1 cellular context compared by ENCODE assay signal in the genomic region with DNA sequence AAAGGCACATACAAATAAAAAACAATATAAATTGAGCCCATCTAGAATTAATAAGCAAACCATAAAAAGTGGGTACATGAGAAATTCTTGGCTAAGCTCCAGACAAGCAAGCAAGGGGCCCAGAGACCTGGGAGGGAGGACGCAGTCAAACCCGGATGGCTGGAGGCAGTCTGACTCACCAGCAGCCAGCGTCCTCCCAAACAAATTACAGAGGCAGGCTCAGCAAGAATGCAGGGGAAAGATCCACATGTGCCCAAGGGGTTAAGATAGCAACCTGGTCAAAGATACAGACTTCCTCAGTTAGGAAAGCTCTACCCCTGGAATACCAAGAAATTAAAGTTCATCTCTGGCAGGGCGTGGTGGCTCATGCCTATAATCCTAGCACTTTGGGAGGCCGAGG.
TF ChIP-seq lines count a peak whose summit lies in the region.

No MANE protein-coding gene starts in this region.

TF ChIP-seq in HEK293, 187 proteins besides CTCF, POLR2A, EP300 and RAD21 (continued from another document):
- no peak for TF ChIP-seq ZNF449 (tag by site-specific recombination; IDR thresholded peaks at IDR 0.05)
- peak; percentile 76 for TF ChIP-seq PRDM10 (tag by site-specific recombination; IDR thresholded peaks at IDR 0.05)
- TF ChIP-seq TCF7L2 (IDR thresholded peaks at IDR 0.05; ENCODE audit: borderline replicate concordance, low read depth, low read length), result no peak
- TF ChIP-seq SETDB1 (IDR thresholded peaks at IDR 0.05; ENCODE audit: insufficient read length, low read length), result no peak
